Comparison of ENCODE assay signal across 15 cellular contexts in genomic region chr9:107222020-107222522, GRCh38.
DNase-seq lines count a peak whose midpoint lies in the region; ATAC-seq and TF ChIP-seq lines count a peak whose summit lies in the region.
"Had no signal": no experiment of that assay in that cellular context is flagged by ENCODE, and none has a peak within 500 bp of the region (broad histone marks: within the 10 kb centered on the region; RNA-seq: fewer than 3 reads in every experiment).

No MANE protein-coding gene starts in this region.

- POLR2A ChIA-PET in naive thymus-derived CD8-positive, alpha-beta T cell (lab: Charles Lee) = no interaction called here

- H3K9me3 Mint-ChIP-seq in glutamatergic neuron (ENCODE audit: unreplicated experiment) = no peaks in the 10 kb centered on the region
- peaks cover 0 to 3% (median 0%) of the 10 kb centered on the region in 9 donors for H3K9me3 Mint-ChIP-seq in naive thymus-derived CD8-positive, alpha-beta T cell
- H3K9me3 Mint-ChIP-seq: effector memory CD8-positive, alpha-beta T cell had no signal

- H3K27ac Mint-ChIP-seq in glutamatergic neuron (ENCODE audit: unreplicated experiment) = no peak overlapping the region
- H3K27ac Mint-ChIP-seq in naive thymus-derived CD8-positive, alpha-beta T cell = no peak overlapping the region
- H3K27ac Mint-ChIP-seq: activated naive CD4-positive, alpha-beta T cell treated with anti-CD3 and anti-CD28 coated beads, Interleukin-2, amount 50 U/mL, for 72 hours; effector memory CD8-positive, alpha-beta T cell had no signal

- DNase-seq in HCEC 1CT = peak; percentile 58
- peak; percentile 36 to 70 for DNase-seq in SJCRH30
- no peak for DNase-seq in glutamatergic neuron
- DNase-seq in retina = peak; percentile 37
- DNase-seq in naive thymus-derived CD8-positive, alpha-beta T cell = no peak
- DNase-seq in activated effector memory CD4-positive, alpha-beta T cell treated with anti-CD3 and anti-CD28 coated beads, Interleukin-2, amount 50 U/mL, for 16 hours = no peak
- DNase-seq: activated CD4-positive, alpha-beta T cell treated with anti-CD3 and anti-CD28 coated beads, Interleukin-2, amount 50 U/mL, for 48 hours; DND-41; effector memory CD8-positive, alpha-beta T cell; KBM-7; NCI-H446; occipital lobe had no signal

- no peaks in the 10 kb centered on the region for H3K36me3 Mint-ChIP-seq in glutamatergic neuron (ENCODE audit: unreplicated experiment)
- no peaks in the 10 kb centered on the region for H3K36me3 Mint-ChIP-seq in naive thymus-derived CD8-positive, alpha-beta T cell
- H3K36me3 Mint-ChIP-seq: activated naive CD4-positive, alpha-beta T cell treated with anti-CD3 and anti-CD28 coated beads, Interleukin-2, amount 50 U/mL, for 72 hours had no signal

- no peak for TF ChIP-seq CTCF in glutamatergic neuron (IDR thresholded peaks at IDR 0.05; ENCODE audit: partially characterized antibody, unreplicated experiment)

- H3K27ac ChIP-seq in SJCRH30 = peak overlapping the region; percentile 5; the same call in 1 of the 2 replicates

- H3K27me3 Mint-ChIP-seq in glutamatergic neuron (ENCODE audit: unreplicated experiment) = no peaks in the 10 kb centered on the region
- peaks cover 6 to 17% (median 8%) of the 10 kb centered on the region in 5 donors for H3K27me3 Mint-ChIP-seq in naive thymus-derived CD8-positive, alpha-beta T cell

- no peaks in the 10 kb centered on the region for H3K27me3 ChIP-seq in SJCRH30

- no peaks in the 10 kb centered on the region for H3K36me3 ChIP-seq in SJCRH30

- H3K4me3 ChIP-seq in SJCRH30 = peak overlapping the region; percentile 46

- peaks cover 8% of the 10 kb centered on the region for H3K4me1 Mint-ChIP-seq in glutamatergic neuron (ENCODE audit: low read depth, unreplicated experiment)
- peaks cover 0 to 4% (median 0%) of the 10 kb centered on the region in 4 donors for H3K4me1 Mint-ChIP-seq in naive thymus-derived CD8-positive, alpha-beta T cell

- ATAC-seq in naive thymus-derived CD8-positive, alpha-beta T cell = no peak
- ATAC-seq in HG02763 (IDR thresholded peaks at IDR 0.05; ENCODE audit: unreplicated experiment) (no peak), HG03095 (IDR thresholded peaks at IDR 0.05; ENCODE audit: unreplicated experiment) (no peak)
- ATAC-seq: activated naive CD4-positive, alpha-beta T cell treated with anti-CD3 and anti-CD28 coated beads, Interleukin-2, amount 50 U/mL, for 72 hours; effector memory CD8-positive, alpha-beta T cell had no signal

- no peaks in the 10 kb centered on the region for H3K9me3 ChIP-seq in SJCRH30 (replicated peaks)

- H3K4me3 Mint-ChIP-seq in glutamatergic neuron (ENCODE audit: unreplicated experiment) = peak overlapping the region; percentile 14
- no peak overlapping the region for H3K4me3 Mint-ChIP-seq in naive thymus-derived CD8-positive, alpha-beta T cell
- H3K4me3 Mint-ChIP-seq: effector memory CD8-positive, alpha-beta T cell had no signal

- peaks cover 3% of the 10 kb centered on the region; the same call in 1 of the 2 replicates for H3K4me1 ChIP-seq in SJCRH30

Comparison
In these comparisons a context has a peak if more than half of its experiments do, and no peak if none do; other contexts are left out.
1. DNase-seq: peak in HCEC 1CT (single experiment), SJCRH30 (2 of 2) and retina (single experiment); none in glutamatergic neuron (single experiment), naive thymus-derived CD8-positive, alpha-beta T cell (0 of 10) and activated effector memory CD4-positive, alpha-beta T cell treated with anti-CD3 and anti-CD28 coated beads, Interleukin-2, amount 50 U/mL, for 16 hours (single experiment).